30 cellular contexts compared by ENCODE assay signal in the genomic region with DNA sequence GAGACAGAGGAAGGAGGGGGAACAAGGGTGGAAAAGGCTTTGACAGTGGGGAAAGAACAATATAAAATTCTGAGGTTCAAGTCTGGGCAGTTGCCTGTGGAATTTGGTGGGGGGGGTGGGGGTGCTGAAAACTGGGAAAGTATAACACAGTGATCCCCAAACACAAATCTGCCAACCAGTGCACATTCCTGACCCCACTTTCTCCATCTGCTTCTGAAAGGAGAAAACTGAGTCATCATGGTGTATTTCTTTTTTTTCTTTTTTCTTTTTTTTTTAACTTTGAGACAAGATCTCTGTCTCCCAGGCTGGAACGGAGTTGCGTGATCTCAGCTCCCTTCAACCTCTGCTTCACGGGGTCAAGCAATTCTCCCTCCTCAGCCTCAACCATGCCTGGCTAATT. TPM values are rescaled to one million over a fixed set of nuclear protein-coding genes. Genes with fewer than 3 reads are reported as not detected.
"Had no signal": no experiment of that assay in that cellular context is flagged by ENCODE, and none has a peak within 500 bp of the region (broad histone marks: within the 10 kb centered on the region; RNA-seq: fewer than 3 reads in every experiment).

No MANE protein-coding gene starts in this region.

- DNase-seq: activated CD4-positive, alpha-beta T cell treated with anti-CD3 and anti-CD28 coated beads for 4 hours; activated CD4-positive, alpha-beta T cell treated with anti-CD3 and anti-CD28 coated beads, Interleukin-2, amount 50 U/mL, for 4 hours; activated naive CD4-positive, alpha-beta T cell; activated T-cell treated with anti-CD3 and anti-CD28 coated beads for 4 hours; activated T-cell treated with anti-CD3 and anti-CD28 coated beads, Interleukin-2, amount 50 U/mL, for 72 hours; aorta; body of pancreas; dorsolateral prefrontal cortex; effector memory CD4-positive, alpha-beta T cell; head of caudate nucleus; hippocampal formation; naive B cell; nephron progenitor cell; psoas muscle; right cardiac atrium; spleen; stimulated activated naive CD4-positive, alpha-beta T cell treated with Interleukin-2 at 50 U/mL for 16 hours; T-helper 1 cell; trophoblast cell had no signal

- H3K27ac ChIP-seq: body of pancreas, cardiac muscle cell, coronary artery, dorsolateral prefrontal cortex, neutrophil, parathyroid adenoma, psoas muscle, spleen, thoracic aorta, VCaP had no signal

- H3K4me1 ChIP-seq: parathyroid adenoma had no signal

- H3K4me3 ChIP-seq: body of pancreas, cardiac muscle cell, coronary artery, dorsolateral prefrontal cortex, psoas muscle, spleen, thoracic aorta had no signal

- H3K27me3 ChIP-seq: body of pancreas had no signal

- H3K9me3 ChIP-seq: body of pancreas, neutrophil, psoas muscle, spleen, thoracic aorta had no signal

- H3K36me3 ChIP-seq: cardiac muscle cell, neutrophil, spleen, thoracic aorta had no signal

RNA-seq across cellular contexts. Expression of gene ITIH5, which starts 4.4 kb away (rescaled TPM):
- total RNA-seq: activated T-cell treated with anti-CD3 and anti-CD28 coated beads, Interleukin-2, amount 50 U/mL, for 72 hours; epithelial cell of proximal tubule had no signal

RNA-seq across cellular contexts. Expression of gene ITIH2, which starts 32.0 kb away (rescaled TPM):
- total RNA-seq: activated naive CD4-positive, alpha-beta T cell treated with anti-CD3 and anti-CD28 coated beads, Interleukin-2, amount 50 U/mL, for 72 hours; activated T-cell treated with anti-CD3 and anti-CD28 coated beads, Interleukin-2, amount 50 U/mL, for 72 hours; body of pancreas; cardiac muscle cell; epithelial cell of proximal tubule; fibroblast of villous mesenchyme; lower leg skin; mesothelial cell of epicardium; right cardiac atrium; spleen; thoracic aorta had no signal
